In the genomic region with DNA sequence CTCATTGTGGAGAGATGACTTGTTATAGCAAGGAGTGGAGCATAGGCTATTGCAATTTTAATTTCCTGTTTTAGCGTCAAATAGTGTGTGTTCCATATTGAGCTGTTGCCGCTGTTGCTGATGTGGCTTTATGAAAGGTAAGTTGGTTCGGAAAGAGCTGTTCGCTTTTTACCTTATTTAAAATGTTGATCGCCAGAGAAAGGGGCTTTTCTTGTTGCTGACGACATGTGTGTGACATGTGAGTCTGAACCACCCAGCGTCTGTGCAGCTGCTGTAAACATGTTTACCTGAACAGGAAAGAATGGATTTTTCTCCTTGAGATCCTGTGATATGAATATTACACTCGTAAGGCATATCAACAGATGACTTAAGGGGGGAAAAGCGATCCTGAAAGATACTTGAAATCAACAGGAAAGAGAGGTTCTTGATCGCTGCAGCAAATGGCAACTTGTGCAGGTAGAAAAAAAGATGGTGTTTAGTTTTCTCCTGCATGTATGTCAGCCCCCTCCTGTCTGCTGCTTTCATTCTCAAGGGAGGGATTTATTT, we compare ENCODE assay signal across 8 cellular contexts. TPM values are rescaled to one million over a fixed set of nuclear protein-coding genes. Genes with fewer than 3 reads are reported as not detected.
A peak's percentile ranks its signal among the peaks of the same experiment; 100 is the strongest.
DNase-seq lines count a peak whose midpoint lies in the region; ATAC-seq and TF ChIP-seq lines count a peak whose summit lies in the region.

No MANE protein-coding gene starts in this region.

- peaks cover 60% of the 10 kb centered on the region for H3K4me1 ChIP-seq in GM23248 (ENCODE audit: insufficient read depth)

- TF ChIP-seq CTCF in AG04450 (IDR thresholded peaks at IDR 0.05; ENCODE audit: low read depth, low read length): no peak
- TF ChIP-seq CTCF in fibroblast of pulmonary artery (IDR thresholded peaks at IDR 0.05; ENCODE audit: low read length, missing control alignments): no peak

- no peaks in the 10 kb centered on the region for H3K27me3 ChIP-seq in AG04450 (ENCODE audit: control insufficient read depth, insufficient read depth, low read length)
- H3K27me3 ChIP-seq in GM23248 (replicated peaks; ENCODE audit: insufficient read depth): no peaks in the 10 kb centered on the region

- ATAC-seq in HG03354 (IDR thresholded peaks at IDR 0.05; ENCODE audit: poor library complexity, severe bottlenecking, unreplicated experiment) (no peak), HG03442 (IDR thresholded peaks at IDR 0.05; ENCODE audit: unreplicated experiment) (no peak), HG03469 (IDR thresholded peaks at IDR 0.05; ENCODE audit: unreplicated experiment) (no peak)

- H3K9me3 ChIP-seq in AG04450 (ENCODE audit: control insufficient read depth, insufficient read depth, low read length): no peaks in the 10 kb centered on the region; the same call in 1 of the 2 replicates
- H3K9me3 ChIP-seq in GM23248 (ENCODE audit: low read depth): no peaks in the 10 kb centered on the region

- H3K36me3 ChIP-seq in GM23248 (ENCODE audit: low read depth): no peaks in the 10 kb centered on the region

- POLR2A ChIA-PET in AG04450 (lab: Yijun Ruan, JAX): interaction anchor here (0.6 to 0.9 kb wide), 4 partner anchors 187 to 652 kb away, joined by 3 to 9 read pairs (median 3); a partner anchor contains a TSS

- H3K79me2 ChIP-seq in GM23248 (ENCODE audit: insufficient read depth): peaks cover 87% of the 10 kb centered on the region

- H3K4me3 ChIP-seq in AG04450 (ENCODE audit: low read depth, low read length) (peak overlapping the region; percentile 88), GM23248 (peak overlapping the region; percentile 92), fibroblast of pulmonary artery (replicated peaks; ENCODE audit: low read depth, low read length) (peak overlapping the region; percentile 91), skeletal muscle cell (ENCODE audit: low read depth, low read length) (peak overlapping the region; percentile 86)

- no peaks in the 10 kb centered on the region for H3K9me2 ChIP-seq in GM23248 (ENCODE audit: insufficient read depth)

- H4K20me1 ChIP-seq in GM23248 (ENCODE audit: insufficient read depth): peaks cover 4% of the 10 kb centered on the region; the same call in 1 of the 2 replicates

- peak overlapping the region; percentile 49 for H3K27ac ChIP-seq in AG04450 (ENCODE audit: low read depth, low read length)
- peak overlapping the region; percentile 62 for H3K27ac ChIP-seq in GM23248

- WGBS in GM23248 (ENCODE audit: low coverage in 1 of 2, low lambda C conversion rate in 2 of 2, missing lambda C conversion rate in 2 of 2), 2 experiments: 1 to 2% methylated on average over 10 of the region's 10 CpGs

- CTCF ChIA-PET in AG04450 (lab: Charles Lee): interaction anchor here (0.6 to 0.7 kb wide), 2 partner anchors 140 to 289 kb away, joined by 3 to 5 read pairs; no protein-coding TSS in a partner anchor

- peak overlapping the region; percentile 82 for H3K9ac ChIP-seq in GM23248

- in situ Hi-C loops in GM23248 (cut with MboI): no loop called here

- peak overlapping the region; percentile 74 for H2AFZ ChIP-seq in GM23248

- peak overlapping the region; percentile 95 for H3K4me2 ChIP-seq in GM23248 (ENCODE audit: unreplicated experiment)

- peaks cover 42% of the 10 kb centered on the region for H3F3A ChIP-seq in GM23248 (ENCODE audit: insufficient read depth)

- DNase-seq in AG04450 (ENCODE audit: low read depth, low spot score) (no peak), GM23248 (peak; percentile 47), fibroblast of pulmonary artery (ENCODE audit: low read depth) (peak; percentile 39), skeletal muscle cell (ENCODE audit: low read depth) (no peak)
- DNase-seq in activated CD4-positive, alpha-beta T cell treated with anti-CD3 and anti-CD28 coated beads, Interleukin-2, amount 50 U/mL, for 1 hour: peak; percentile 50

RNA-seq across cellular contexts. Expression of a gene that starts 2.5 kb away (rescaled TPM):
- polyA plus RNA-seq in AG04450 (2011; rRNA removed): 128 and 154 TPM in 2 replicates
- polyA minus RNA-seq in AG04450 (2011; rRNA and poly(A)+ RNA removed): 224 and 338 TPM in 2 replicates
- 50.0 and 69.8 TPM in 2 replicates for total RNA-seq in GM23248 (2014; rRNA removed; shearing (Covaris generic))
- polyA plus RNA-seq in GM23248 (2016; fragmentation: Nextera tagmentation; extraction: Ambion mirVana): 62.0 and 65.8 TPM in 2 replicates

Comparison
In these comparisons a context has a peak if more than half of its experiments do, and no peak if none do; other contexts are left out.
1. DNase-seq: peak in GM23248 (single experiment), activated CD4-positive, alpha-beta T cell treated with anti-CD3 and anti-CD28 coated beads, Interleukin-2, amount 50 U/mL, for 1 hour (single experiment) and fibroblast of pulmonary artery (single experiment); none in AG04450 (single experiment) and skeletal muscle cell (single experiment).
2. Peak in every context shown above with its lines, with median percentiles within 50 percentile points of each other: H3K4me3 ChIP-seq.